Comparison of ENCODE assay signal across 11 cellular contexts in genomic region chr14:30681752-30682355, GRCh38. TPM values are rescaled to one million over a fixed set of nuclear protein-coding genes. Genes with fewer than 3 reads are reported as not detected.
A peak's percentile ranks its signal among the peaks of the same experiment; 100 is the strongest.
DNase-seq lines count a peak whose midpoint lies in the region; TF ChIP-seq lines count a peak whose summit lies in the region.
"Had no signal": no experiment of that assay in that cellular context is flagged by ENCODE, and none has a peak within 500 bp of the region (broad histone marks: within the 10 kb centered on the region; RNA-seq: fewer than 3 reads in every experiment).

No MANE protein-coding gene starts in this region.

- H3K27me3 ChIP-seq in parathyroid adenoma (ENCODE audit: control insufficient read depth, insufficient read depth, low read length), result no peaks in the 10 kb centered on the region

- H3K4me1 Mint-ChIP-seq in chondrocyte (ENCODE audit: low read depth), result no peaks in the 10 kb centered on the region

- peak; percentile 76 for TF ChIP-seq CTCF in chondrocyte (IDR thresholded peaks at IDR 0.05)
- peak; percentile 27 for TF ChIP-seq CTCF in parathyroid adenoma (IDR thresholded peaks at IDR 0.05)

- H3K36me3 Mint-ChIP-seq in chondrocyte (ENCODE audit: low read depth), result peaks cover 16% of the 10 kb centered on the region

- no peaks in the 10 kb centered on the region for H3K79me2 ChIP-seq in parathyroid adenoma

- H3K36me3 ChIP-seq in parathyroid adenoma (ENCODE audit: control insufficient read depth, insufficient read depth, low read length), result no peaks in the 10 kb centered on the region

- H3K9ac ChIP-seq in parathyroid adenoma, result no peak overlapping the region

- no peak overlapping the region for H3K4me3 Mint-ChIP-seq in chondrocyte (ENCODE audit: unreplicated experiment)
- H3K4me3 Mint-ChIP-seq: activated naive CD8-positive, alpha-beta T cell treated with anti-CD3 and anti-CD28 coated beads for 36 hours had no signal

- no peaks in the 10 kb centered on the region for H3K4me1 ChIP-seq in parathyroid adenoma

- no peak overlapping the region for H3K27ac ChIP-seq in parathyroid adenoma

- H3K27me3 Mint-ChIP-seq in chondrocyte (ENCODE audit: low read depth), result no peaks in the 10 kb centered on the region
- H3K27me3 Mint-ChIP-seq: activated naive CD8-positive, alpha-beta T cell treated with anti-CD3 and anti-CD28 coated beads for 36 hours had no signal

- H3K9me3 Mint-ChIP-seq in chondrocyte (ENCODE audit: low read depth), result no peaks in the 10 kb centered on the region

- no peak overlapping the region for H3K27ac Mint-ChIP-seq in chondrocyte (ENCODE audit: unreplicated experiment)
- H3K27ac Mint-ChIP-seq: activated naive CD8-positive, alpha-beta T cell treated with anti-CD3 and anti-CD28 coated beads for 36 hours had no signal

- H3K9me3 ChIP-seq in parathyroid adenoma (ENCODE audit: control insufficient read depth, low read length), result no peaks in the 10 kb centered on the region

- H3K4me3 ChIP-seq in parathyroid adenoma (ENCODE audit: low read depth, low read length), result no peak overlapping the region

- peak; percentile 27 for DNase-seq in NCI-H2171 treated with DMSO at 0.1 percent for 48 hours (lab: John Stamatoyannopoulos, UW)
- DNase-seq in NCI-H2171 (lab: John Stamatoyannopoulos, UW), result no peak
- DNase-seq in NAMALWA (ENCODE audit: low spot score), result peak; percentile 32
- no peak for DNase-seq in chondrocyte (ENCODE audit: low spot score)
- DNase-seq in NCI-H226, result no peak
- no peak for DNase-seq in NCI-H748 (lab: John Stamatoyannopoulos, UW; ENCODE audit: unreplicated experiment)
- DNase-seq in islet precursor cell, result no peak
- DNase-seq: activated naive CD8-positive, alpha-beta T cell treated with anti-CD3 and anti-CD28 coated beads for 36 hours; NCI-H146; T1000 had no signal

- H2AFZ ChIP-seq in parathyroid adenoma, result no peak overlapping the region

- H3K4me2 ChIP-seq in parathyroid adenoma (ENCODE audit: low read length), result no peak overlapping the region

RNA-seq across cellular contexts. Expression of gene SCFD1, which starts 59.7 kb away (rescaled TPM):
- total RNA-seq in chondrocyte, result 82.4 to 99.2 TPM (median 98.2 TPM) in 3 replicates

Comparison
In these comparisons a context has a peak if more than half of its experiments do, and no peak if none do; other contexts are left out.
1. DNase-seq: peak in NCI-H2171 treated with DMSO at 0.1 percent for 48 hours (single experiment) and NAMALWA (single experiment); none in NCI-H2171 (single experiment), chondrocyte (single experiment), NCI-H226 (single experiment), NCI-H748 (single experiment) and islet precursor cell (single experiment).